12 cellular contexts compared by ENCODE assay signal in genomic region chr2:141015339-141016047, GRCh38.
DNase-seq lines count a peak whose midpoint lies in the region; ATAC-seq and TF ChIP-seq lines count a peak whose summit lies in the region.
"Had no signal": no experiment of that assay in that cellular context is flagged by ENCODE, and none has a peak within 500 bp of the region (broad histone marks: within the 10 kb centered on the region; RNA-seq: fewer than 3 reads in every experiment).

No MANE protein-coding gene starts in this region.

- H3K9ac ChIP-seq in BLaER1 (no peak overlapping the region), fibroblast of lung (ENCODE audit: insufficient read depth, low read length) (no peak overlapping the region)

- POLR2A ChIA-PET in RWPE1 (lab: Yijun Ruan, JAX; ENCODE audit: low non-redundant PET) = no interaction called here

- no peaks in the 10 kb centered on the region for H3K9me3 ChIP-seq in BLaER1
- H3K9me3 ChIP-seq in fibroblast of lung (ENCODE audit: control insufficient read depth, insufficient read depth, low read depth, low read length) = no peaks in the 10 kb centered on the region

- H3K36me3 Mint-ChIP-seq in activated T-cell treated with anti-CD3 and anti-CD28 coated beads, Interleukin-2, amount 50 U/mL, for 4 hours (ENCODE audit: insufficient read depth) = no peaks in the 10 kb centered on the region

- H3K27me3 ChIP-seq in BLaER1 = no peaks in the 10 kb centered on the region
- H3K27me3 ChIP-seq in fibroblast of lung (ENCODE audit: control insufficient read depth, insufficient read depth, low read length) = no peaks in the 10 kb centered on the region
- no peaks in the 10 kb centered on the region for H3K27me3 ChIP-seq in H7 (ENCODE audit: control insufficient read depth, insufficient read depth, low read length)

- no peaks in the 10 kb centered on the region for H3K79me2 ChIP-seq in fibroblast of lung (ENCODE audit: control insufficient read depth, insufficient read depth, low read length)

- no peak overlapping the region for H2AFZ ChIP-seq in fibroblast of lung (ENCODE audit: low read length)

- no peaks in the 10 kb centered on the region for H3K4me1 Mint-ChIP-seq in activated T-cell treated with anti-CD3 and anti-CD28 coated beads, Interleukin-2, amount 50 U/mL, for 4 hours (ENCODE audit: low read depth)
- H3K4me1 Mint-ChIP-seq: activated CD4-positive, alpha-beta T cell treated with anti-CD3 and anti-CD28 coated beads, Interleukin-2, amount 10 ng/mL, durations not matched to agents 24 days and 14 days had no signal

- no peak overlapping the region for H3K27ac ChIP-seq in BLaER1
- H3K27ac ChIP-seq in fibroblast of lung (ENCODE audit: insufficient read depth, low read length) = no peak overlapping the region
- no peak overlapping the region for H3K27ac ChIP-seq in RWPE1

- H3K36me3 ChIP-seq in BLaER1 (no peaks in the 10 kb centered on the region), fibroblast of lung (ENCODE audit: control insufficient read depth, insufficient read depth, low read length) (no peaks in the 10 kb centered on the region), H7 (replicated peaks; ENCODE audit: control insufficient read depth, insufficient read depth, low read length) (no peaks in the 10 kb centered on the region)

- no peak overlapping the region for H3K4me3 Mint-ChIP-seq in activated T-cell treated with anti-CD3 and anti-CD28 coated beads, Interleukin-2, amount 50 U/mL, for 4 hours
- H3K4me3 Mint-ChIP-seq: activated CD4-positive, alpha-beta T cell treated with anti-CD3 and anti-CD28 coated beads, Interleukin-2, amount 10 ng/mL, durations not matched to agents 24 days and 14 days; H9 had no signal

- H3K4me3 ChIP-seq in BLaER1 (no peak overlapping the region), fibroblast of lung (replicated peaks in 1 of 4; ENCODE audit: control extremely low read depth in 1 of 4, insufficient read depth in 1 of 4, low read depth in 3 of 4, low read length in 4 of 4) (no peak overlapping the region), H7 (ENCODE audit: insufficient read depth, low read depth, low read length) (no peak overlapping the region)
- H3K4me3 ChIP-seq: K562 had no signal

- H3K4me1 ChIP-seq in BLaER1 (peaks cover 19% of the 10 kb centered on the region), fibroblast of lung (ENCODE audit: control insufficient read depth, extremely low read depth, insufficient read depth, low read length) (peaks cover 2% of the 10 kb centered on the region)

- peaks cover 6% of the 10 kb centered on the region for H3K9me3 Mint-ChIP-seq in activated T-cell treated with anti-CD3 and anti-CD28 coated beads, Interleukin-2, amount 50 U/mL, for 4 hours
- H3K9me3 Mint-ChIP-seq: activated CD4-positive, alpha-beta T cell treated with anti-CD3 and anti-CD28 coated beads, Interleukin-2, amount 10 ng/mL, durations not matched to agents 24 days and 14 days; H9 had no signal

- H3K4me2 ChIP-seq in BLaER1 (peak overlapping the region; percentile 59), fibroblast of lung (ENCODE audit: extremely low read depth, insufficient read depth, low read length) (no peak overlapping the region)

- DNase-seq in NCI-H69 (lab: John Stamatoyannopoulos, UW) (peak; percentile 70), fibroblast of lung (ENCODE audit: low read depth in 2 of 2) (peak; percentile 36 to 42), middle frontal gyrus (ENCODE audit: extremely low spot score, low spot score) (peak; percentile 70), RWPE1 (ENCODE audit: low spot score) (no peak), H7 (no peak)
- no peak for DNase-seq in activated T-cell treated with anti-CD3 and anti-CD28 coated beads, Interleukin-2, amount 50 U/mL, for 4 hours
- no peak for DNase-seq in activated effector memory CD4-positive, alpha-beta T cell treated with Interleukin-2 at 50 U/mL for 16 hours
- DNase-seq: activated CD4-positive, alpha-beta T cell treated with anti-CD3 and anti-CD28 coated beads, Interleukin-2, amount 10 ng/mL, durations not matched to agents 24 days and 14 days; activated gamma-delta T cell treated with Interleukin-2 at 50 U/mL for 16 hours; H9 had no signal

- no peaks in the 10 kb centered on the region for H4K20me1 ChIP-seq in BLaER1
- no peaks in the 10 kb centered on the region for H4K20me1 ChIP-seq in fibroblast of lung (ENCODE audit: control insufficient read depth, extremely low read depth, insufficient read depth, low read length)

- no peak for ATAC-seq in activated T-cell treated with anti-CD3 and anti-CD28 coated beads, Interleukin-2, amount 50 U/mL, for 4 hours
- ATAC-seq: K562 had no signal

- no peaks in the 10 kb centered on the region for H3K27me3 Mint-ChIP-seq in activated T-cell treated with anti-CD3 and anti-CD28 coated beads, Interleukin-2, amount 50 U/mL, for 4 hours (ENCODE audit: low read depth)
- H3K27me3 Mint-ChIP-seq: activated CD4-positive, alpha-beta T cell treated with anti-CD3 and anti-CD28 coated beads, Interleukin-2, amount 10 ng/mL, durations not matched to agents 24 days and 14 days had no signal

- CTCF ChIA-PET in RWPE1 (lab: Yijun Ruan, JAX) = no interaction called here

- TF ChIP-seq CTCF in fibroblast of lung (conservative IDR thresholded peaks at IDR 0.05 in 1 of 2, IDR thresholded peaks at IDR 0.05 in 1 of 2; ENCODE audit: low read depth in 1 of 2, low read length in 2 of 2) = no peak
- no peak for TF ChIP-seq CTCF in RWPE1 (conservative IDR thresholded peaks at IDR 0.05; ENCODE audit: low read depth)

Comparison
In these comparisons a context has a peak if more than half of its experiments do, and no peak if none do; other contexts are left out.
1. DNase-seq: peak in NCI-H69 (single experiment), fibroblast of lung (2 of 2) and middle frontal gyrus (single experiment); none in activated T-cell treated with anti-CD3 and anti-CD28 coated beads, Interleukin-2, amount 50 U/mL, for 4 hours (single experiment), RWPE1 (single experiment), H7 (single experiment) and activated effector memory CD4-positive, alpha-beta T cell treated with Interleukin-2 at 50 U/mL for 16 hours (single experiment).